In genomic region chr2:184611221-184612085, GRCh38 we compare ENCODE assay signal across 9 cellular contexts. TPM values are rescaled to one million over a fixed set of nuclear protein-coding genes. Genes with fewer than 3 reads are reported as not detected.
DNase-seq lines count a peak whose midpoint lies in the region; ATAC-seq lines count a peak whose summit lies in the region.
"Had no signal": no experiment of that assay in that cellular context is flagged by ENCODE, and none has a peak within 500 bp of the region (broad histone marks: within the 10 kb centered on the region; RNA-seq: fewer than 3 reads in every experiment).

No MANE protein-coding gene starts in this region.

- peak; percentile 16 for DNase-seq in NCI-H2227 (lab: John Stamatoyannopoulos, UW; ENCODE audit: unreplicated experiment)
- DNase-seq in NCI-H2227 treated with DMSO at 0.1 percent for 48 hours (lab: John Stamatoyannopoulos, UW) = no peak
- peak; percentile 42 for DNase-seq in NCI-H1694 treated with DMSO at 0.1 percent for 48 hours (lab: John Stamatoyannopoulos, UW)
- DNase-seq in dermis blood vessel endothelial cell = peak; percentile 30
- peak; percentile 26 for DNase-seq in renal cortical epithelial cell (ENCODE audit: low read depth)
- no peak for DNase-seq in NCI-H187 treated with DMSO at 0.1 percent for 48 hours (lab: John Stamatoyannopoulos, UW)
- DNase-seq in left cardiac atrium = no peak
- DNase-seq: CD4-positive, CD25-positive, alpha-beta regulatory T cell had no signal

- ATAC-seq in GM21528 (IDR thresholded peaks at IDR 0.05; ENCODE audit: low FRiP score, unreplicated experiment) (no peak), left cardiac atrium (no peak)

- intact Hi-C loops in left cardiac atrium (cut with DNase I) = no loop called here

RNA-seq across cellular contexts. Expression of gene ZNF804A, which starts 13.1 kb away (rescaled TPM):
- total RNA-seq in dermis blood vessel endothelial cell (0.05 TPM in 1 of 2 replicates, not detected in the other), renal cortical epithelial cell (0.10 TPM in 1 of 2 replicates, not detected in the other), left cardiac atrium (under 1 TPM in 1 of 2 donors, not detected in 1; 0.09 TPM)
- total RNA-seq: CD4-positive, CD25-positive, alpha-beta regulatory T cell had no signal

Comparison
In these comparisons a context has a peak if more than half of its experiments do, and no peak if none do; other contexts are left out.
1. DNase-seq: peak in NCI-H2227 (single experiment), NCI-H1694 treated with DMSO at 0.1 percent for 48 hours (single experiment), dermis blood vessel endothelial cell (single experiment) and renal cortical epithelial cell (single experiment); none in NCI-H2227 treated with DMSO at 0.1 percent for 48 hours (single experiment), NCI-H187 treated with DMSO at 0.1 percent for 48 hours (single experiment) and left cardiac atrium (single experiment).